In the genomic region with DNA sequence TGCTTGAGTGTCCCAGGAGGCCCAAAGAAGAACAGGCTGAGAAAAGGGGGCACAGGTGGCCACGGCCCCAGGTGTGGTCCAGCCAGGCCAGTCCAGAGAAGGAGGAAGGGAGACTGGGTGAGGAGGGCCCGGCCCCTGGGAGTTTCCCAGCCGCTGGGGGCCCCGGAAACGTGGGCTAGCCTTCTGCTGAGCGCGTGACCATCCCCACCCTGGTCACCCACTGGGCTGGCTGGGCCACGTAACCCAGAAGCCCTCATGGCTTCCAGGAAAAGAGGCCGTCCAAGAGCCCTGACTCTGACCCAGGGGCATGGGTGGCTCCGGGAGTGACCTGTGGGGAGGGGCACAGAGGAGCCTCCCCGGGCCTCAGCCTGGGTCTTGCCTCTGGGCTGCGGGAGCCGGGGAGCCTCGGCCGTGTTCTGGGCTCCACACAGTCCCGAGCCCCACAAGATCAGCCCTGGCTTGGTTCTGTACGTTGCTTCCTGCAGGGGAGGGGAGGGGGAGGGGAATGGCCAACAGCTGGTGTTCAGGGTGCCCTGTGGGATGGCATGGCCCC, we compare ENCODE assay signal across 1 cellular context.
TF ChIP-seq lines count a peak whose summit lies in the region.

No MANE protein-coding gene starts in this region.

TF ChIP-seq in GM12878, 131 proteins besides CTCF, POLR2A, EP300 and RAD21:
- peak; percentile 18; the same call in 1 of the 2 replicates for TF ChIP-seq GATAD2B (conservative IDR thresholded peaks at IDR 0.05; ENCODE audit: low read depth)
- TF ChIP-seq, protein P1, sequence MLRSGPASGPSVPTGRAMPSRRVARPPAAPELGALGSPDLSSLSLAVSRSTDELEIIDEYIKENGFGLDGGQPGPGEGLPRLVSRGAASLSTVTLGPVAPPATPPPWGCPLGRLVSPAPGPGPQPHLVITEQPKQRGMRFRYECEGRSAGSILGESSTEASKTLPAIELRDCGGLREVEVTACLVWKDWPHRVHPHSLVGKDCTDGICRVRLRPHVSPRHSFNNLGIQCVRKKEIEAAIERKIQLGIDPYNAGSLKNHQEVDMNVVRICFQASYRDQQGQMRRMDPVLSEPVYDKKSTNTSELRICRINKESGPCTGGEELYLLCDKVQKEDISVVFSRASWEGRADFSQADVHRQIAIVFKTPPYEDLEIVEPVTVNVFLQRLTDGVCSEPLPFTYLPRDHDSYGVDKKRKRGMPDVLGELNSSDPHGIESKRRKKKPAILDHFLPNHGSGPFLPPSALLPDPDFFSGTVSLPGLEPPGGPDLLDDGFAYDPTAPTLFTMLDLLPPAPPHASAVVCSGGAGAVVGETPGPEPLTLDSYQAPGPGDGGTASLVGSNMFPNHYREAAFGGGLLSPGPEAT (IDR thresholded peaks at IDR 0.05; ENCODE audit: low read depth): 0 out of 2 replicates have a peak, but pooled peaks have one; percentile 22
- TF ChIP-seq BHLHE40 (IDR thresholded peaks at IDR 0.05; ENCODE audit: borderline replicate concordance in 1 of 2, low read depth in 2 of 2, low read length in 1 of 2): peak; percentile 18 to 69; a peak in 2 of 4 replicates
- TF ChIP-seq SUPT20H (IDR thresholded peaks at IDR 0.05; ENCODE audit: borderline replicate concordance, control insufficient read depth, low read depth, low read length): no peak
- TF ChIP-seq SUZ12 (IDR thresholded peaks at IDR 0.05; ENCODE audit: unreplicated experiment): no peak
- TF ChIP-seq YBX1 (IDR thresholded peaks at IDR 0.05): no peak
- TF ChIP-seq, protein P2, sequence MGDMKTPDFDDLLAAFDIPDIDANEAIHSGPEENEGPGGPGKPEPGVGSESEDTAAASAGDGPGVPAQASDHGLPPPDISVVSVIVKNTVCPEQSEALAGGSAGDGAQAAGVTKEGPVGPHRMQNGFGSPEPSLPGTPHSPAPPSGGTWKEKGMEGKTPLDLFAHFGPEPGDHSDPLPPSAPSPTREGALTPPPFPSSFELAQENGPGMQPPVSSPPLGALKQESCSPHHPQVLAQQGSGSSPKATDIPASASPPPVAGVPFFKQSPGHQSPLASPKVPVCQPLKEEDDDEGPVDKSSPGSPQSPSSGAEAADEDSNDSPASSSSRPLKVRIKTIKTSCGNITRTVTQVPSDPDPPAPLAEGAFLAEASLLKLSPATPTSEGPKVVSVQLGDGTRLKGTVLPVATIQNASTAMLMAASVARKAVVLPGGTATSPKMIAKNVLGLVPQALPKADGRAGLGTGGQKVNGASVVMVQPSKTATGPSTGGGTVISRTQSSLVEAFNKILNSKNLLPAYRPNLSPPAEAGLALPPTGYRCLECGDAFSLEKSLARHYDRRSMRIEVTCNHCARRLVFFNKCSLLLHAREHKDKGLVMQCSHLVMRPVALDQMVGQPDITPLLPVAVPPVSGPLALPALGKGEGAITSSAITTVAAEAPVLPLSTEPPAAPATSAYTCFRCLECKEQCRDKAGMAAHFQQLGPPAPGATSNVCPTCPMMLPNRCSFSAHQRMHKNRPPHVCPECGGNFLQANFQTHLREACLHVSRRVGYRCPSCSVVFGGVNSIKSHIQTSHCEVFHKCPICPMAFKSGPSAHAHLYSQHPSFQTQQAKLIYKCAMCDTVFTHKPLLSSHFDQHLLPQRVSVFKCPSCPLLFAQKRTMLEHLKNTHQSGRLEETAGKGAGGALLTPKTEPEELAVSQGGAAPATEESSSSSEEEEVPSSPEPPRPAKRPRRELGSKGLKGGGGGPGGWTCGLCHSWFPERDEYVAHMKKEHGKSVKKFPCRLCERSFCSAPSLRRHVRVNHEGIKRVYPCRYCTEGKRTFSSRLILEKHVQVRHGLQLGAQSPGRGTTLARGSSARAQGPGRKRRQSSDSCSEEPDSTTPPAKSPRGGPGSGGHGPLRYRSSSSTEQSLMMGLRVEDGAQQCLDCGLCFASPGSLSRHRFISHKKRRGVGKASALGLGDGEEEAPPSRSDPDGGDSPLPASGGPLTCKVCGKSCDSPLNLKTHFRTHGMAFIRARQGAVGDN (IDR thresholded peaks at IDR 0.05): peak; percentile 76
- TF ChIP-seq LARP7 (IDR thresholded peaks at IDR 0.05): no peak
- TF ChIP-seq MEF2B (IDR thresholded peaks at IDR 0.05; ENCODE audit: partially characterized antibody, poor library complexity, severe bottlenecking): no peak
- TF ChIP-seq PAX5 (IDR thresholded peaks at IDR 0.05; ENCODE audit: borderline replicate concordance, low read depth, low read length): peak; percentile 23; the same call in 1 of the 2 replicates
- no peak for TF ChIP-seq E4F1 (IDR thresholded peaks at IDR 0.05; ENCODE audit: borderline replicate concordance, partially characterized antibody)
- TF ChIP-seq KDM1A (IDR thresholded peaks at IDR 0.05; ENCODE audit: borderline replicate concordance): no peak
- 0 out of 2 replicates have a peak, but pooled peaks have one; percentile 18 for TF ChIP-seq DPF2 (IDR thresholded peaks at IDR 0.05)
- no peak for TF ChIP-seq ZNF622 (IDR thresholded peaks at IDR 0.05)
TF ChIP-seq in GM12878: peak in this region for 6.
